In genomic region chr1:210239295-210240155, GRCh38 we compare ENCODE assay signal across 1 cellular context.
TF ChIP-seq lines count a peak whose summit lies in the region.

No MANE protein-coding gene starts in this region.

TF ChIP-seq in H1, 55 proteins besides CTCF, POLR2A, EP300 and RAD21 (continued from another document):
- no peak for TF ChIP-seq RNF2 (IDR thresholded peaks at IDR 0.05; ENCODE audit: borderline replicate concordance, low read depth, low read length, missing control alignments, poor library complexity, severe bottlenecking)
- no peak for TF ChIP-seq SIX5 (IDR thresholded peaks at IDR 0.05; ENCODE audit: low read depth, low read length)
- TF ChIP-seq E2F6 (IDR thresholded peaks at IDR 0.05): no peak
